ENCODE assay signal across 8 cellular contexts in genomic region chr12:56630180-56630632, GRCh38.
DNase-seq lines count a peak whose midpoint lies in the region; ATAC-seq, FAIRE-seq and TF ChIP-seq lines count a peak whose summit lies in the region.

Gene BAZ2A, minus strand, starts transcription at chr12:56630326. Its CDS starts 12,796 bp downstream, at chr12:56617530.

- peak; percentile 74 for FAIRE-seq in GM19239 (lab: Jason Lieb, UNC)

- DNase-seq in AG20443 (ENCODE audit: low spot score) (peak; percentile 96), GM19239 (ENCODE audit: insufficient read length, low spot score) (peak; percentile 82), NCI-H526 (lab: John Stamatoyannopoulos, UW) (peak; percentile 69 to 96), choroid plexus epithelial cell (ENCODE audit: low read depth) (peak; percentile 84), kidney glomerular epithelial cell (lab: John Stamatoyannopoulos, UW) (peak; percentile 60)
- DNase-seq in activated CD4-positive, alpha-beta T cell treated with anti-CD3 and anti-CD28 coated beads for 48 hours, result peak; percentile 93
- DNase-seq in stimulated activated CD4-positive, alpha-beta T cell treated with anti-CD3 and anti-CD28 coated beads, Interleukin-15, amount 100 ng/mL, for 48 hours (ENCODE audit: low read depth in 2 of 2), result peak; percentile 74 to 87

- ATAC-seq in HG03439 (IDR thresholded peaks at IDR 0.05; ENCODE audit: unreplicated experiment), result peak; percentile 64

- TF ChIP-seq CTCF in choroid plexus epithelial cell (conservative IDR thresholded peaks at IDR 0.05; ENCODE audit: low read depth, low read length), result no peak

- H3K4me3 ChIP-seq in choroid plexus epithelial cell (ENCODE audit: low read depth, low read length), result peak within 1 kb of the TSS; percentile 91

Comparison
In these comparisons a context has a peak if more than half of its experiments do, and no peak if none do; other contexts are left out.
1. Peak in every context shown above with its lines: DNase-seq, ATAC-seq and H3K4me3 ChIP-seq.